ENCODE assay signal across 8 cellular contexts in the genomic region with DNA sequence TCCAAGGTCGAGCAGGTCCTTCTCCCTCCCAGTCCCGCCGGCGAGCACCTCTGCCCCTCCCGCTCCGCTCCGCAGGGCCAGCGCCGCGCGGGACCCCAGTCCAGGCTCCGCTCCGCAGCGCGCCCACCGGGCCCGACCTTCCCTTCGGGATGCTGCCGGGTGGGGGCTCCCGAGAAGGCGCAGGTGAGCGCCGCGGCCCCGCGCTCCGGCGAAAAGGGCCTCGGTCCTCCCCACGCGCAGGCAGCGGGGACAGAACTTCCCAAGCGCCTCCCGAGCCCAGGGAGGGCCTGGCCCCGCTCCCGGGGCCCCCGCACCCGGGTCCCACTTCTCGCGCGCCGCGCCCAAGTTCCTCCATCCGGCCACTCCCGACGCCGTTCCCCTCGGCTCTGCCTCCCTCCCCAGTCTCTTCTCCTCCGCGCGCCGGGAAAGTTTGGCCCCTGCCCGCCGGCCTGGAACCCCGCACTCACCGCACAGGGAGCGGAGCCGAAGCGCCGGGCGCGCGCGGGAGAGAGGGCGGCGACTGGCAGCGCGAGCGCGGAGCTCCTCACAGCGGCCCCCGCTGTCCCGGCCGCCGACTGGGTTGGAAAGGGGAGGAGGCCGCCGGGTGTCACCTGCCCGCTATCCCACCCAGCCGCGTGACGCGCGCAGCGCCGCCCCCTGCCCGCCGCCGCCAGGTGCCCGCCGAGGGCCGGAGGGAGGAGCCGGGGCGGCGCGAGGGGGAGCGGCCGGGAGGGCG. TPM values are rescaled to one million over a fixed set of nuclear protein-coding genes. Genes with fewer than 3 reads are reported as not detected.
A peak's percentile ranks its signal among the peaks of the same experiment; 100 is the strongest.
DNase-seq lines count a peak whose midpoint lies in the region; ATAC-seq and TF ChIP-seq lines count a peak whose summit lies in the region.

A gene (minus strand): TSS at position 577 of the 736 bp plus-strand sequence. CDS start 56,872 bp downstream, outside the sequence.

- no peaks in the 10 kb centered on the region for H3F3A ChIP-seq in DOHH2 (ENCODE audit: control insufficient read depth, insufficient read depth)

- under 1% methylated on average over 64 of the region's 98 CpGs for WGBS in hepatocyte (ENCODE audit: low lambda C conversion rate, missing lambda C conversion rate)

- H3K36me3 ChIP-seq in DOHH2 (ENCODE audit: control insufficient read depth, low read length) (no peaks in the 10 kb centered on the region), adipocyte (ENCODE audit: control insufficient read depth, insufficient read depth, low read length, severe bottlenecking) (no peaks in the 10 kb centered on the region), hepatocyte (replicated peaks; ENCODE audit: insufficient read depth, low read depth) (no peaks in the 10 kb centered on the region)

- H3K79me2 ChIP-seq in DOHH2 (ENCODE audit: control insufficient read depth, low read length): no peaks in the 10 kb centered on the region
- H3K79me2 ChIP-seq in hepatocyte: peaks cover 29% of the 10 kb centered on the region

- DNase-seq in HL-60 (ENCODE audit: low read depth in 1 of 2, low spot score in 1 of 2) (peak in 1 of 2 experiments; percentile 4), OCI-M1 (lab: John Stamatoyannopoulos, UW) (peak; percentile 78), adipocyte (ENCODE audit: low read depth) (peak; percentile 67), hepatocyte (ENCODE audit: low spot score) (peak; percentile 94), renal cortical epithelial cell (ENCODE audit: low read depth) (peak; percentile 38), MV-4-11 (lab: John Stamatoyannopoulos, UW) (no peak)

- TF ChIP-seq CTCF in DOHH2 (IDR thresholded peaks at IDR 0.05; ENCODE audit: low read depth, low read length, poor library complexity, severe bottlenecking) (no peak), HL-60 (IDR thresholded peaks at IDR 0.05; ENCODE audit: insufficient read depth, low read length) (no peak), hepatocyte (IDR thresholded peaks at IDR 0.05; ENCODE audit: poor library complexity) (peak; percentile 45)

- peak; percentile 95 for ATAC-seq in GM21381 (IDR thresholded peaks at IDR 0.05; ENCODE audit: unreplicated experiment)

- H3K4me3 ChIP-seq in DOHH2 (ENCODE audit: low read length) (peak within 1 kb of the TSS; percentile 68), HL-60 (replicated peaks; ENCODE audit: insufficient read depth, low read length) (peak within 1 kb of the TSS; percentile 61), adipocyte (ENCODE audit: low read length) (peak within 1 kb of the TSS; percentile 72), hepatocyte (peak within 1 kb of the TSS; percentile 85)

- H3K27ac ChIP-seq in DOHH2 (ENCODE audit: low read depth, low read length): no peak within 1 kb of the TSS
- H3K27ac ChIP-seq in HL-60 (replicated peaks): no peak within 1 kb of the TSS
- H3K27ac ChIP-seq in hepatocyte: peak within 1 kb of the TSS; percentile 71

- H3K9me2 ChIP-seq in DOHH2 (replicated peaks; ENCODE audit: control insufficient read depth, low read length): no peaks in the 10 kb centered on the region
- H3K9me2 ChIP-seq in hepatocyte (replicated peaks; ENCODE audit: insufficient read depth): no peaks in the 10 kb centered on the region

- H3K27me3 ChIP-seq in DOHH2 (ENCODE audit: control insufficient read depth, low read length) (peaks cover 30% of the 10 kb centered on the region), HL-60 (ENCODE audit: insufficient read depth, poor library complexity, severe bottlenecking) (peaks cover 5% of the 10 kb centered on the region), adipocyte (replicated peaks; ENCODE audit: control insufficient read depth, insufficient read depth, low read length) (peaks cover 40% of the 10 kb centered on the region), hepatocyte (peaks cover 27% of the 10 kb centered on the region)

- H2AFZ ChIP-seq in hepatocyte: peak within 1 kb of the TSS; percentile 89

- no peaks in the 10 kb centered on the region for H4K20me1 ChIP-seq in DOHH2 (ENCODE audit: control insufficient read depth, insufficient read depth, low read depth, low read length)
- H4K20me1 ChIP-seq in hepatocyte (ENCODE audit: insufficient read depth, poor library complexity, severe bottlenecking): no peaks in the 10 kb centered on the region

- peaks cover 4% of the 10 kb centered on the region for H3K4me1 ChIP-seq in DOHH2 (ENCODE audit: control insufficient read depth, low read length)
- peaks cover 10% of the 10 kb centered on the region for H3K4me1 ChIP-seq in adipocyte (ENCODE audit: control insufficient read depth, insufficient read depth, low read length)
- no peaks in the 10 kb centered on the region for H3K4me1 ChIP-seq in hepatocyte (ENCODE audit: insufficient read depth)

- no peak within 1 kb of the TSS for H3K9ac ChIP-seq in adipocyte (ENCODE audit: low read length)

- H3K4me2 ChIP-seq in DOHH2 (ENCODE audit: low read length) (peak within 1 kb of the TSS; percentile 62), hepatocyte (peak within 1 kb of the TSS; percentile 92)

- H3K9me3 ChIP-seq in DOHH2 (ENCODE audit: control insufficient read depth, insufficient read depth, low read length): no peaks in the 10 kb centered on the region
- H3K9me3 ChIP-seq in adipocyte (ENCODE audit: control insufficient read depth, low read length): no peaks in the 10 kb centered on the region
- no peaks in the 10 kb centered on the region for H3K9me3 ChIP-seq in hepatocyte (ENCODE audit: low read depth)

RNA-seq across cellular contexts. Expression of the gene that starts here (rescaled TPM):
- total RNA-seq in hepatocyte: 33.0 and 41.8 TPM in 2 replicates
- polyA plus RNA-seq in hepatocyte: 9.9 and 15.2 TPM in 2 replicates
- 17.5 and 27.3 TPM in 2 replicates for total RNA-seq in renal cortical epithelial cell
